ENCODE assay signal across 1 cellular context in the genomic region with DNA sequence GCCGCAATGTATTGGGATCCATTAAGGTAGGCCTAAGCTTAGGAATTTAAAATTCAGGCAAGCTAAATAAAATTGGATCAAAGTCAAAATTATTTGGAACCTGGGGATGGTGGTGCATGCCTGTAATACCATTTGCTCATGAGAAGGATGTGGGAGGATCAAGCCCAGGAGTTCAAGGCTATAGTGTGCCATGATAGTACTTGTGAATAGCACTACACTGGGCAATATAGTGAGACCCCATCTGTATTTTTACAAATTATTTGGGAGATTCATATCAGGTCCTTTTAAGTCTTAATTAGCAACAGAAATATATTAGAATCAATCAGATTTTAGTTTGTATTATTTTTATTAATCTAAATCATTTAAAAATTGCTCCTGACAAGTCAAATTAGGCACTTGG.
TF ChIP-seq lines count a peak whose summit lies in the region.

No MANE protein-coding gene starts in this region.

TF ChIP-seq in GM23338, 12 proteins besides CTCF, POLR2A, EP300 and RAD21 (continued from another document):
- TF ChIP-seq, protein P1, sequence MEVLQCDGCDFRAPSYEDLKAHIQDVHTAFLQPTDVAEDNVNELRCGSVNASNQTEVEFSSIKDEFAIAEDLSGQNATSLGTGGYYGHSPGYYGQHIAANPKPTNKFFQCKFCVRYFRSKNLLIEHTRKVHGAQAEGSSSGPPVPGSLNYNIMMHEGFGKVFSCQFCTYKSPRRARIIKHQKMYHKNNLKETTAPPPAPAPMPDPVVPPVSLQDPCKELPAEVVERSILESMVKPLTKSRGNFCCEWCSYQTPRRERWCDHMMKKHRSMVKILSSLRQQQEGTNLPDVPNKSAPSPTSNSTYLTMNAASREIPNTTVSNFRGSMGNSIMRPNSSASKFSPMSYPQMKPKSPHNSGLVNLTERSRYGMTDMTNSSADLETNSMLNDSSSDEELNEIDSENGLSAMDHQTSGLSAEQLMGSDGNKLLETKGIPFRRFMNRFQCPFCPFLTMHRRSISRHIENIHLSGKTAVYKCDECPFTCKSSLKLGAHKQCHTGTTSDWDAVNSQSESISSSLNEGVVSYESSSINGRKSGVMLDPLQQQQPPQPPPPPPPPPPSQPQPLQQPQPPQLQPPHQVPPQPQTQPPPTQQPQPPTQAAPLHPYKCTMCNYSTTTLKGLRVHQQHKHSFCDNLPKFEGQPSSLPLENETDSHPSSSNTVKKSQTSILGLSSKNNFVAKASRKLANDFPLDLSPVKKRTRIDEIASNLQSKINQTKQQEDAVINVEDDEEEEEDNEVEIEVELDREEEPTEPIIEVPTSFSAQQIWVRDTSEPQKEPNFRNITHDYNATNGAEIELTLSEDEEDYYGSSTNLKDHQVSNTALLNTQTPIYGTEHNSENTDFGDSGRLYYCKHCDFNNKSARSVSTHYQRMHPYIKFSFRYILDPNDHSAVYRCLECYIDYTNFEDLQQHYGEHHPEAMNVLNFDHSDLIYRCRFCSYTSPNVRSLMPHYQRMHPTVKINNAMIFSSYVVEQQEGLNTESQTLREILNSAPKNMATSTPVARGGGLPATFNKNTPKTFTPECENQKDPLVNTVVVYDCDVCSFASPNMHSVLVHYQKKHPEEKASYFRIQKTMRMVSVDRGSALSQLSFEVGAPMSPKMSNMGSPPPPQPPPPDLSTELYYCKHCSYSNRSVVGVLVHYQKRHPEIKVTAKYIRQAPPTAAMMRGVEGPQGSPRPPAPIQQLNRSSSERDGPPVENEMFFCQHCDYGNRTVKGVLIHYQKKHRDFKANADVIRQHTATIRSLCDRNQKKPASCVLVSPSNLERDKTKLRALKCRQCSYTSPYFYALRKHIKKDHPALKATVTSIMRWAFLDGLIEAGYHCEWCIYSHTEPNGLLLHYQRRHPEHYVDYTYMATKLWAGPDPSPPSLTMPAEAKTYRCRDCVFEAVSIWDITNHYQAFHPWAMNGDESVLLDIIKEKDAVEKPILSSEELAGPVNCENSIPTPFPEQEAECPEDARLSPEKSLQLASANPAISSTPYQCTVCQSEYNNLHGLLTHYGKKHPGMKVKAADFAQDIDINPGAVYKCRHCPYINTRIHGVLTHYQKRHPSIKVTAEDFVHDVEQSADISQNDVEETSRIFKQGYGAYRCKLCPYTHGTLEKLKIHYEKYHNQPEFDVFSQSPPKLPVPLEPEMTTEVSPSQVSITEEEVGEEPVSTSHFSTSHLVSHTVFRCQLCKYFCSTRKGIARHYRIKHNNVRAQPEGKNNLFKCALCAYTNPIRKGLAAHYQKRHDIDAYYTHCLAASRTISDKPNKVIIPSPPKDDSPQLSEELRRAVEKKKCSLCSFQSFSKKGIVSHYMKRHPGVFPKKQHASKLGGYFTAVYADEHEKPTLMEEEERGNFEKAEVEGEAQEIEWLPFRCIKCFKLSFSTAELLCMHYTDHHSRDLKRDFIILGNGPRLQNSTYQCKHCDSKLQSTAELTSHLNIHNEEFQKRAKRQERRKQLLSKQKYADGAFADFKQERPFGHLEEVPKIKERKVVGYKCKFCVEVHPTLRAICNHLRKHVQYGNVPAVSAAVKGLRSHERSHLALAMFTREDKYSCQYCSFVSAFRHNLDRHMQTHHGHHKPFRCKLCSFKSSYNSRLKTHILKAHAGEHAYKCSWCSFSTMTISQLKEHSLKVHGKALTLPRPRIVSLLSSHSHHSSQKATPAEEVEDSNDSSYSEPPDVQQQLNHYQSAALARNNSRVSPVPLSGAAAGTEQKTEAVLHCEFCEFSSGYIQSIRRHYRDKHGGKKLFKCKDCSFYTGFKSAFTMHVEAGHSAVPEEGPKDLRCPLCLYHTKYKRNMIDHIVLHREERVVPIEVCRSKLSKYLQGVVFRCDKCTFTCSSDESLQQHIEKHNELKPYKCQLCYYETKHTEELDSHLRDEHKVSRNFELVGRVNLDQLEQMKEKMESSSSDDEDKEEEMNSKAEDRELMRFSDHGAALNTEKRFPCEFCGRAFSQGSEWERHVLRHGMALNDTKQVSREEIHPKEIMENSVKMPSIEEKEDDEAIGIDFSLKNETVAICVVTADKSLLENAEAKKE (CRISPR knock-in tag; IDR thresholded peaks at IDR 0.05), result no peak
- no peak for TF ChIP-seq ZNF114 (CRISPR knock-in tag; IDR thresholded peaks at IDR 0.05)
- TF ChIP-seq EZH2phosphoT487 (IDR thresholded peaks at IDR 0.05; ENCODE audit: unreplicated experiment), result no peak
- no peak for TF ChIP-seq ZNF331 (CRISPR knock-in tag; IDR thresholded peaks at IDR 0.05; ENCODE audit: low read depth)
- no peak for TF ChIP-seq REST (IDR thresholded peaks at IDR 0.05; ENCODE audit: unreplicated experiment)
- no peak for TF ChIP-seq CREB1 (CRISPR knock-in tag; IDR thresholded peaks at IDR 0.05; ENCODE audit: low read depth)
- TF ChIP-seq EZH2 (IDR thresholded peaks at IDR 0.05; ENCODE audit: low read depth, unreplicated experiment), result no peak
- no peak for TF ChIP-seq POLR2AphosphoS5 (IDR thresholded peaks at IDR 0.05; ENCODE audit: low read depth)
- no peak for TF ChIP-seq NANOG (IDR thresholded peaks at IDR 0.05; ENCODE audit: borderline replicate concordance)
- TF ChIP-seq ETS1 (IDR thresholded peaks at IDR 0.05), result no peak
- no peak for TF ChIP-seq JUNB (IDR thresholded peaks at IDR 0.05; ENCODE audit: unreplicated experiment)
